Comparison of ENCODE assay signal across 12 cellular contexts in genomic region chr17:51029142-51029541, GRCh38.
DNase-seq lines count a peak whose midpoint lies in the region; ATAC-seq and TF ChIP-seq lines count a peak whose summit lies in the region.
"Had no signal": no experiment of that assay in that cellular context is flagged by ENCODE, and none has a peak within 500 bp of the region (broad histone marks: within the 10 kb centered on the region; RNA-seq: fewer than 3 reads in every experiment).

No MANE protein-coding gene starts in this region.

- peak overlapping the region in 4 of 12 donors; percentile 24 to 48 (median 37) for H3K4me3 ChIP-seq in heart left ventricle
- no peak overlapping the region for H3K4me3 ChIP-seq in right atrium auricular region
- H3K4me3 ChIP-seq in uterus: no peak overlapping the region
- H3K4me3 ChIP-seq: BLaER1, lung had no signal

- H3K4me3 Mint-ChIP-seq in activated T-helper 2 cell treated with anti-CD3 and anti-CD28 coated beads, Interferon-gamma antibody, Interleukin-2, Interleukin-4, amounts not matched to agents 10 μg/mL and 5 μg/mL and 100 μg/mL, durations not matched to agents 14 hours and 24 hours and 36 hours (ENCODE audit: low read depth): peak overlapping the region; percentile 58
- H3K4me3 Mint-ChIP-seq in memory B cell: peak overlapping the region; percentile 9

- H3K36me3 Mint-ChIP-seq in activated T-helper 2 cell treated with anti-CD3 and anti-CD28 coated beads, Interferon-gamma antibody, Interleukin-2, Interleukin-4, amounts not matched to agents 10 μg/mL and 5 μg/mL and 100 μg/mL, durations not matched to agents 14 hours and 24 hours and 36 hours (ENCODE audit: low read depth): peaks cover 25% of the 10 kb centered on the region
- H3K36me3 Mint-ChIP-seq in memory B cell: peaks cover 3% of the 10 kb centered on the region

- H3K27me3 Mint-ChIP-seq in activated T-helper 2 cell treated with anti-CD3 and anti-CD28 coated beads, Interferon-gamma antibody, Interleukin-2, Interleukin-4, amounts not matched to agents 10 μg/mL and 5 μg/mL and 100 μg/mL, durations not matched to agents 14 hours and 24 hours and 36 hours (ENCODE audit: low read depth): no peaks in the 10 kb centered on the region
- no peaks in the 10 kb centered on the region for H3K27me3 Mint-ChIP-seq in memory B cell

- WGBS in heart left ventricle, 4 donors: 81 to 95% (median 88%) methylated on average over 1 of the region's 1 CpG

- peaks cover 29% of the 10 kb centered on the region for H3K4me1 Mint-ChIP-seq in activated T-helper 2 cell treated with anti-CD3 and anti-CD28 coated beads, Interferon-gamma antibody, Interleukin-2, Interleukin-4, amounts not matched to agents 10 μg/mL and 5 μg/mL and 100 μg/mL, durations not matched to agents 14 hours and 24 hours and 36 hours (ENCODE audit: low read depth)
- peaks cover 16% of the 10 kb centered on the region for H3K4me1 Mint-ChIP-seq in memory B cell

- H3K27ac ChIP-seq in heart left ventricle (peak overlapping the region in 9 of 12 donors; percentile 1 to 89 (median 44)), right atrium auricular region (no peak overlapping the region), uterus (peak overlapping the region; percentile 51 to 72)
- H3K27ac ChIP-seq: BLaER1 had no signal

- H3K27me3 ChIP-seq in heart left ventricle (no peaks in the 10 kb centered on the region), right atrium auricular region (no peaks in the 10 kb centered on the region), uterus (no peaks in the 10 kb centered on the region)
- H3K27me3 ChIP-seq: BLaER1 had no signal

- H3K9me3 ChIP-seq in heart left ventricle: no peaks in the 10 kb centered on the region
- no peaks in the 10 kb centered on the region for H3K9me3 ChIP-seq in right atrium auricular region
- no peaks in the 10 kb centered on the region for H3K9me3 ChIP-seq in uterus
- H3K9me3 ChIP-seq: BLaER1 had no signal

- H3K36me3 ChIP-seq in heart left ventricle (peaks cover 0 to 12% (median 3%) of the 10 kb centered on the region in 9 donors), right atrium auricular region (peaks cover 15% of the 10 kb centered on the region), uterus (no peaks in the 10 kb centered on the region)

- DNase-seq in heart left ventricle: no peak
- DNase-seq in right atrium auricular region (ENCODE audit: low spot score): no peak
- no peak for DNase-seq in activated T-helper 2 cell treated with anti-CD3 and anti-CD28 coated beads, Interferon-gamma antibody, Interleukin-2, Interleukin-4, amounts not matched to agents 10 μg/mL and 5 μg/mL and 100 μg/mL, durations not matched to agents 14 hours and 24 hours and 36 hours (ENCODE audit: low spot score)
- DNase-seq in memory B cell (ENCODE audit: low spot score in 2 of 2): no peak
- no peak for DNase-seq in uterus
- no peak for DNase-seq in NCI-H345 treated with DMSO at 0.1 percent for 48 hours (lab: John Stamatoyannopoulos, UW; ENCODE audit: unreplicated experiment)
- DNase-seq in NCI-H146 (lab: John Stamatoyannopoulos, UW): no peak
- DNase-seq: NCI-H345, SHP77 treated with DMSO at 0.1 percent for 48 hours had no signal

- TF ChIP-seq POLR2A in heart left ventricle (IDR thresholded peaks at IDR 0.05) (no peak), uterus (IDR thresholded peaks at IDR 0.05) (no peak)

- H3K9me3 Mint-ChIP-seq in activated T-helper 2 cell treated with anti-CD3 and anti-CD28 coated beads, Interferon-gamma antibody, Interleukin-2, Interleukin-4, amounts not matched to agents 10 μg/mL and 5 μg/mL and 100 μg/mL, durations not matched to agents 14 hours and 24 hours and 36 hours: no peaks in the 10 kb centered on the region
- no peaks in the 10 kb centered on the region for H3K9me3 Mint-ChIP-seq in memory B cell

- TF ChIP-seq CTCF in heart left ventricle (IDR thresholded peaks at IDR 0.05) (no peak), right atrium auricular region (IDR thresholded peaks at IDR 0.05) (no peak), uterus (IDR thresholded peaks at IDR 0.05) (no peak)

- ATAC-seq in heart left ventricle: no peak
- peak; percentile 42 for ATAC-seq in memory B cell (ENCODE audit: low read depth)
- ATAC-seq in HG03354 (IDR thresholded peaks at IDR 0.05; ENCODE audit: poor library complexity, severe bottlenecking, unreplicated experiment): no peak

- H3K4me1 ChIP-seq in heart left ventricle: peaks cover 0 to 19% (median 5%) of the 10 kb centered on the region in 12 donors
- H3K4me1 ChIP-seq in right atrium auricular region: no peaks in the 10 kb centered on the region
- H3K4me1 ChIP-seq in uterus: no peaks in the 10 kb centered on the region

- H3K27ac Mint-ChIP-seq in activated T-helper 2 cell treated with anti-CD3 and anti-CD28 coated beads, Interferon-gamma antibody, Interleukin-2, Interleukin-4, amounts not matched to agents 10 μg/mL and 5 μg/mL and 100 μg/mL, durations not matched to agents 14 hours and 24 hours and 36 hours: peak overlapping the region; percentile 69
- peak overlapping the region; percentile 85 for H3K27ac Mint-ChIP-seq in memory B cell

- intact Hi-C loops in heart left ventricle (cut with DNase I) (no loop called here), uterus (cut with DNase I; ENCODE audit: low total_unique reads) (no loop called here)
- intact Hi-C loops in activated T-helper 2 cell treated with anti-CD3 and anti-CD28 coated beads, Interferon-gamma antibody, Interleukin-2, Interleukin-4, amounts not matched to agents 10 μg/mL and 5 μg/mL and 100 μg/mL, durations not matched to agents 14 hours and 24 hours and 36 hours (cut with micrococcal nuclease): no loop called here

Comparison
In these comparisons a context has a peak if more than half of its experiments do, and no peak if none do; other contexts are left out.
1. H3K27ac ChIP-seq: peak in heart left ventricle (9 of 12) and uterus (2 of 2); none in right atrium auricular region (0 of 2).